In the genomic region with DNA sequence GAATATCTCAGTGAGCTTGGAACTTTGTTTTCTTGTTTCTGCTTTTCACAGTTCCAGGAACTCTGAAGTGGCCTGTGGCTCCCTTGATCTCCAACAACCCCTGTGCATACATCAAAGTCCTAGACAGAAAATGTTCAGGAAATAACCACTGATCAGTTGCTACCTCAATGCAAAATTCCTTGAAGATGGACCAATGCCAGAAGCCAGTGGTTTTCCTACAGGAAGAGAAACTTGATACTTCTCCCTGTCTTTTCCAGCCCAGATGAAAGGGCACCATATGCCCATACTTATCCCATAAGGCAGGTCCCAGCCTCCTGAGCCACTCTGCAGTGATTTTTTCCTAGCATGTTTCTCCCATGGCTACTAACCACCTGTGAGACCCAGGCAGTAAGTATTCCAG, we compare ENCODE assay signal across 16 cellular contexts. TPM values are rescaled to one million over a fixed set of nuclear protein-coding genes. Genes with fewer than 3 reads are reported as not detected.
DNase-seq lines count a peak whose midpoint lies in the region; ATAC-seq, FAIRE-seq and TF ChIP-seq lines count a peak whose summit lies in the region.
"Had no signal": no experiment of that assay in that cellular context is flagged by ENCODE, and none has a peak within 500 bp of the region (broad histone marks: within the 10 kb centered on the region; RNA-seq: fewer than 3 reads in every experiment).

No MANE protein-coding gene starts in this region.

- H3K9ac ChIP-seq in keratinocyte (ENCODE audit: control insufficient read depth, extremely low read depth, insufficient read depth, low read length): no peak overlapping the region

- no peaks in the 10 kb centered on the region for H3K79me2 ChIP-seq in keratinocyte (ENCODE audit: control insufficient read depth, insufficient read depth, low read length)

- DNase-seq in DMS 273 (lab: John Stamatoyannopoulos, UW; ENCODE audit: unreplicated experiment) (peak; percentile 76), HT1080 (ENCODE audit: low read depth) (peak; percentile 86), SW480 (ENCODE audit: low spot score) (peak; percentile 88), keratinocyte (ENCODE audit: low read depth, low spot score) (no peak), cerebellum (ENCODE audit: low spot score) (no peak)
- DNase-seq in effector CD8-positive, alpha-beta T cell (lab: John Stamatoyannopoulos, UW): no peak
- DNase-seq: dorsolateral prefrontal cortex, GDM1, lower lobe of right lung, NCI-H1694, NCI-H526 treated with DMSO at 0.1 percent for 48 hours, nephron progenitor cell, T-helper 1 cell had no signal

- H3K9me1 ChIP-seq in keratinocyte (ENCODE audit: control insufficient read depth, extremely low read depth, insufficient read depth, low read length): no peaks in the 10 kb centered on the region

- peaks cover 0 to 2% of the 10 kb centered on the region in 2 experiments for H3K36me3 ChIP-seq in keratinocyte (ENCODE audit: control insufficient read depth in 2 of 2, extremely low read depth in 1 of 2, insufficient read depth in 2 of 2, low read length in 2 of 2)
- H3K36me3 ChIP-seq: lower lobe of right lung had no signal

- ATAC-seq in GM21717 (IDR thresholded peaks at IDR 0.05; ENCODE audit: unreplicated experiment): no peak
- ATAC-seq in HG03280 (IDR thresholded peaks at IDR 0.05; ENCODE audit: unreplicated experiment): no peak
- ATAC-seq: lower lobe of right lung, WTC11 had no signal

- no peak for TF ChIP-seq CTCF in keratinocyte (optimal IDR thresholded peaks at IDR 0.05 in 1 of 3, IDR thresholded peaks at IDR 0.05 in 1 of 3, conservative IDR thresholded peaks at IDR 0.05 in 1 of 3; ENCODE audit: extremely low read depth in 1 of 3, insufficient read depth in 2 of 3, low read length in 3 of 3)

- H3K4me3 ChIP-seq in keratinocyte (ENCODE audit: control insufficient read depth in 2 of 3, extremely low read depth in 1 of 3, insufficient read depth in 2 of 3, low read depth in 1 of 3, low read length in 3 of 3): no peak overlapping the region
- H3K4me3 ChIP-seq: dorsolateral prefrontal cortex, lower lobe of right lung had no signal

- H4K20me1 ChIP-seq in keratinocyte (ENCODE audit: control insufficient read depth, extremely low read depth, insufficient read depth, low read length): no peaks in the 10 kb centered on the region

- H3K9me3 ChIP-seq in keratinocyte (ENCODE audit: control insufficient read depth, low read depth, low read length): no peaks in the 10 kb centered on the region
- H3K9me3 ChIP-seq: lower lobe of right lung had no signal

- no peak overlapping the region for H3K4me2 ChIP-seq in keratinocyte (ENCODE audit: control insufficient read depth, extremely low read depth, insufficient read depth, low read depth, low read length)

- no peak overlapping the region for H3K27ac ChIP-seq in keratinocyte (ENCODE audit: control insufficient read depth, insufficient read depth, low read length)
- H3K27ac ChIP-seq: dorsolateral prefrontal cortex, lower lobe of right lung had no signal

- FAIRE-seq in keratinocyte (lab: Jason Lieb, UNC): peak; percentile 20

- dilution Hi-C loops in keratinocyte (cut with MboI; ENCODE audit: extremely low pct_ligation_motif_present, low sequenced_read_pairs): no loop called here

- H3K27me3 ChIP-seq in keratinocyte (ENCODE audit: control insufficient read depth, extremely low read depth, insufficient read depth, low read length): no peaks in the 10 kb centered on the region
- H3K27me3 ChIP-seq: dorsolateral prefrontal cortex had no signal

- H3K4me1 ChIP-seq in keratinocyte (ENCODE audit: control insufficient read depth, extremely low read depth, insufficient read depth, low read length): peaks cover 6% of the 10 kb centered on the region

- H2AFZ ChIP-seq in keratinocyte (ENCODE audit: control insufficient read depth, low read length): no peak overlapping the region

RNA-seq across cellular contexts. Expression of a gene that starts 12.3 kb away (rescaled TPM):
- total RNA-seq in HT1080 (2014; rRNA removed; shearing (Covaris generic)): 0.53 TPM in 1 of 2 replicates, not detected in the other
- 0.21 and 0.43 TPM in 2 replicates for polyA plus RNA-seq in HT1080 (2015; cell fraction: cytosol; rRNA removed)
- polyA plus RNA-seq in HT1080 (2015; cell fraction: nucleus; rRNA removed): 3.3 and 5.6 TPM in 2 replicates
- polyA plus RNA-seq in keratinocyte: 0.79 to 1.2 TPM (median 0.93 TPM) in 3 replicates
- polyA plus RNA-seq in keratinocyte (2011; ENCODE audit: low read depth): 2.2 TPM
- polyA plus RNA-seq in keratinocyte (2011; cell fraction: cytosol; rRNA removed): 0.18 TPM in 1 of 2 replicates, not detected in the other
- polyA plus RNA-seq in keratinocyte (2011; cell fraction: nucleus; rRNA removed): 5.2 and 11.0 TPM in 2 replicates
- 0.31 TPM in 1 of 2 replicates, not detected in the other for polyA plus RNA-seq in keratinocyte (2012; ENCODE audit: low replicate concordance)
- polyA minus RNA-seq in keratinocyte: 2.7 to 8.2 TPM in 2 of 3 replicates, not detected in the other
- not detected for polyA minus RNA-seq in keratinocyte (2011; cell fraction: cytosol; rRNA and poly(A)+ RNA removed)
- 2.6 and 5.0 TPM in 2 replicates for polyA minus RNA-seq in keratinocyte (2011; cell fraction: nucleus; rRNA and poly(A)+ RNA removed)
- 18.4 TPM for total RNA-seq in cerebellum

Comparison
In these comparisons a context has a peak if more than half of its experiments do, and no peak if none do; other contexts are left out.
1. DNase-seq: peak in DMS 273 (single experiment), HT1080 (single experiment) and SW480 (single experiment); none in keratinocyte (single experiment), effector CD8-positive, alpha-beta T cell (single experiment) and cerebellum (single experiment).
2. RNA of a gene that starts 12.3 kb away (total RNA-seq): 18.4 TPM in cerebellum (single experiment); 0.53 TPM in HT1080; every median in the first group is over 10 times any median in the second.